ENCODE assay signal across 21 cellular contexts in the genomic region with DNA sequence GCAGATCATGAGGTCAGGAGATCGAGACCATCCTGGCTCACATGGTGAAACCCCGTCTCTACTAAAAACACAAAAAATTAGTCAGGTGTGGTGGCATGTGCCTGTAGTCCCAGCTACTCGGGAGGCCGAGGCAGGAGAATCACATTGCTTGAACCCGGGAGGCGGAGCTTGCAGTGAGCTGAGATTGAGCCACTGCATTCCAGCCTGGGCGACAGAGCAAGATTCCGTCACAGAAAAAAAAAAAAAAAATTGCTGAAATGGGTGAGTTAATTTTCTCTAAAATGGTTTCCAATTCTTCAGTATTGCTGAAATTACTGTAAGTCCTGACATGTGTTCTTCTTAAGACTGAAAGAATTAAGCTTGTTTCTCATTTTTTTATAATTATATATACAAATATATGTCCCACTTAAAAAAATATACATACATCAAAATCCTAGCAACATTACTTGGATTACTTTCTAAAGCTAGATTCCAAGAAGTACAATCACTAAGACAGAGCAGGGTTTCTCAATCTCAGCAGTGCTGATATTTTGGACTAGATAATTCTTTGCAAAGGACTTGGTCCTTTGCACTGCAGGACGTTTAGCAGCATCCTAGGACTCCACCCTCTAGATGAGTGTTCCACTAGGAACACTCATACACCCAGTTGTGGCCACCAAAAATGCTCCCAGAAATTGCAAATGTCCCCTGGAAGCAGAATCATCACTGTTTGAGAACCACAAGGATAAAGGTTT. TPM values are rescaled to one million over a fixed set of nuclear protein-coding genes. Genes with fewer than 3 reads are reported as not detected.
DNase-seq lines count a peak whose midpoint lies in the region; ATAC-seq, FAIRE-seq and TF ChIP-seq lines count a peak whose summit lies in the region.
"Had no signal": no experiment of that assay in that cellular context is flagged by ENCODE, and none has a peak within 500 bp of the region (broad histone marks: within the 10 kb centered on the region; RNA-seq: fewer than 3 reads in every experiment).

No MANE protein-coding gene starts in this region.

- intact Hi-C loops in right cardiac atrium (cut with DNase I) = no loop called here

- H3K27ac ChIP-seq in mesenchymal stem cell (ENCODE audit: low read length, poor library complexity, severe bottlenecking) = no peak overlapping the region
- no peak overlapping the region for H3K27ac ChIP-seq in right cardiac atrium (ENCODE audit: low read length)
- H3K27ac ChIP-seq: KMS-11, PC-9, SJCRH30 had no signal

- ATAC-seq in GM19023 (IDR thresholded peaks at IDR 0.05; ENCODE audit: unreplicated experiment) = no peak
- no peak for ATAC-seq in right cardiac atrium
- ATAC-seq: Right ventricle myocardium inferior, SK-N-SH treated with all-trans-retinoic acid at 6 μM for 48 hours had no signal

- H4K8ac ChIP-seq in mesenchymal stem cell (ENCODE audit: low read length) = no peak overlapping the region

- no peak overlapping the region for H3K23ac ChIP-seq in mesenchymal stem cell (ENCODE audit: low read length in 2 of 2)

- no peaks in the 10 kb centered on the region for H3K27me3 ChIP-seq in adipocyte (replicated peaks; ENCODE audit: control insufficient read depth, insufficient read depth, low read length)
- H3K27me3 ChIP-seq in mesenchymal stem cell (ENCODE audit: control insufficient read depth in 1 of 2, insufficient read depth in 1 of 2, low read length in 2 of 2) = no peaks in the 10 kb centered on the region
- H3K27me3 ChIP-seq in right cardiac atrium (ENCODE audit: control insufficient read depth, insufficient read depth) = no peaks in the 10 kb centered on the region
- H3K27me3 ChIP-seq: SJCRH30 had no signal

- no peak overlapping the region for H2BK5ac ChIP-seq in mesenchymal stem cell (ENCODE audit: low read depth, low read length, poor library complexity, severe bottlenecking)

- H3K4me1 ChIP-seq in adipocyte (ENCODE audit: control insufficient read depth, insufficient read depth, low read length) (peaks cover 11% of the 10 kb centered on the region), mesenchymal stem cell (ENCODE audit: control insufficient read depth, insufficient read depth, low read depth, low read length) (no peaks in the 10 kb centered on the region), right cardiac atrium (ENCODE audit: control insufficient read depth, insufficient read depth, low read length) (no peaks in the 10 kb centered on the region)
- H3K4me1 ChIP-seq: SJCRH30 had no signal

- H3K9ac ChIP-seq in adipocyte (ENCODE audit: low read length) = no peak overlapping the region
- H3K9ac ChIP-seq in mesenchymal stem cell (ENCODE audit: low read length) = no peak overlapping the region
- H3K9ac ChIP-seq: KMS-11 had no signal

- H2BK12ac ChIP-seq in mesenchymal stem cell (ENCODE audit: low read length in 2 of 2) = no peak overlapping the region

- H3K18ac ChIP-seq in mesenchymal stem cell (ENCODE audit: low read depth in 1 of 2, low read length in 2 of 2) = no peak overlapping the region

- no peak overlapping the region for H3K4me2 ChIP-seq in mesenchymal stem cell (ENCODE audit: low read length, poor library complexity, severe bottlenecking)
- H3K4me2 ChIP-seq: KMS-11, PC-9 had no signal

- H3K79me1 ChIP-seq in mesenchymal stem cell (replicated peaks; ENCODE audit: low read length, poor library complexity, severe bottlenecking) = peaks cover 20% of the 10 kb centered on the region

- no peak for TF ChIP-seq CTCF in AG10803 (conservative IDR thresholded peaks at IDR 0.05; ENCODE audit: low read length)

- H2AFZ ChIP-seq in mesenchymal stem cell (ENCODE audit: low read depth, low read length) = no peak overlapping the region
- H2AFZ ChIP-seq: PC-9 had no signal

- 95% methylated on average over 9 of the region's 9 CpGs for WGBS in mesenchymal stem cell
- 91% methylated on average over 9 of the region's 9 CpGs for WGBS in right cardiac atrium

- TF ChIP-seq POLR2A in GM12891 (IDR thresholded peaks at IDR 0.05; ENCODE audit: low read depth, low read length) = no peak

- no peaks in the 10 kb centered on the region for H3K9me3 ChIP-seq in adipocyte (ENCODE audit: control insufficient read depth, low read length)
- no peaks in the 10 kb centered on the region for H3K9me3 ChIP-seq in mesenchymal stem cell (ENCODE audit: control insufficient read depth, low read length)
- no peaks in the 10 kb centered on the region for H3K9me3 ChIP-seq in right cardiac atrium (ENCODE audit: control insufficient read depth, low read length)
- H3K9me3 ChIP-seq: SJCRH30 had no signal

- no peak overlapping the region for H3K14ac ChIP-seq in mesenchymal stem cell (ENCODE audit: low read length in 2 of 2)

- H3K4ac ChIP-seq in mesenchymal stem cell (ENCODE audit: low read depth in 1 of 2, low read length in 2 of 2) = no peak overlapping the region

- H3K36me3 ChIP-seq in adipocyte (ENCODE audit: control insufficient read depth, insufficient read depth, low read length, severe bottlenecking) (peaks cover 30% of the 10 kb centered on the region), mesenchymal stem cell (ENCODE audit: control insufficient read depth in 1 of 2, insufficient read depth in 2 of 2, low read depth in 1 of 2, low read length in 2 of 2) (peaks cover 15 to 35% of the 10 kb centered on the region in 2 experiments)

- DNase-seq in AG10803 (ENCODE audit: low read depth) = peak; percentile 19
- no peak for DNase-seq in GM12891 (ENCODE audit: insufficient read length, low spot score)
- peak; percentile 20 for DNase-seq in adipocyte (ENCODE audit: low read depth)
- DNase-seq in mesenchymal stem cell = no peak
- no peak for DNase-seq in effector CD4-positive, alpha-beta T cell
- DNase-seq in right cardiac atrium = no peak
- DNase-seq: C1 segment of cervical spinal cord, COR-L47, EL, GF-D8, H9, MM.1S, NCI-H2029, NCI-H446 treated with DMSO at 0.1 percent for 48 hours, NCI-H526 treated with DMSO at 0.1 percent for 48 hours, PC-9, SJCRH30 had no signal

- H3K4me3 ChIP-seq in AG10803 (ENCODE audit: low read length) = no peak overlapping the region
- H3K4me3 ChIP-seq in adipocyte (ENCODE audit: low read length) = no peak overlapping the region
- H3K4me3 ChIP-seq in mesenchymal stem cell (ENCODE audit: insufficient read depth in 1 of 2, low read depth in 1 of 2, low read length in 2 of 2) = no peak overlapping the region
- no peak overlapping the region for H3K4me3 ChIP-seq in right cardiac atrium (ENCODE audit: low read length)
- H3K4me3 ChIP-seq: PC-9, SJCRH30 had no signal

- peak; percentile 71 for FAIRE-seq in GM12891 (lab: Jason Lieb, UNC)

- H2AK5ac ChIP-seq in mesenchymal stem cell (ENCODE audit: low read length, severe bottlenecking) = peak overlapping the region; percentile 81

- no peak overlapping the region for H4K91ac ChIP-seq in mesenchymal stem cell (ENCODE audit: low read length)

- H2BK15ac ChIP-seq in mesenchymal stem cell (ENCODE audit: low read depth, poor library complexity, severe bottlenecking) = peak overlapping the region; percentile 48

- no peak overlapping the region for H2BK120ac ChIP-seq in mesenchymal stem cell (ENCODE audit: low read depth, low read length)

TF ChIP-seq in GM12891, 5 proteins besides CTCF, POLR2A, EP300 and RAD21:
- no peak for TF ChIP-seq PAX5 (IDR thresholded peaks at IDR 0.05; ENCODE audit: insufficient read depth, low read length, severe bottlenecking)
- no peak for TF ChIP-seq SPI1 (IDR thresholded peaks at IDR 0.05; ENCODE audit: low read depth, low read length)
- no peak for TF ChIP-seq TAF1 (IDR thresholded peaks at IDR 0.05; ENCODE audit: low read depth, low read length)
- no peak for TF ChIP-seq POLR2AphosphoS5 (IDR thresholded peaks at IDR 0.05; ENCODE audit: low read depth, low read length)
- TF ChIP-seq POU2F2 (IDR thresholded peaks at IDR 0.05; ENCODE audit: low read depth, low read length) = no peak

RNA-seq across cellular contexts. Expression of a gene that starts 24.8 kb away (rescaled TPM):
- 12.6 TPM for polyA plus RNA-seq in GM12891 (2012; ENCODE audit: low read depth, missing spikeins)
- 22.7 TPM for polyA plus RNA-seq in mesenchymal stem cell (2013, experiment 1 of 2)
- polyA plus RNA-seq in mesenchymal stem cell (2013, experiment 2 of 2) = 22.7 TPM
- 10 to 100 TPM; 10.2 to 13.7 (median 10.6) TPM for total RNA-seq in right cardiac atrium
- 7.7 TPM for polyA plus RNA-seq in right cardiac atrium

Comparison
In these comparisons a context has a peak if more than half of its experiments do, and no peak if none do; other contexts are left out.
1. DNase-seq: peak in AG10803 (single experiment) and adipocyte (single experiment); none in GM12891 (single experiment), mesenchymal stem cell (single experiment), effector CD4-positive, alpha-beta T cell (single experiment) and right cardiac atrium (0 of 3).